ENCODE assay signal across 14 cellular contexts in the genomic region with DNA sequence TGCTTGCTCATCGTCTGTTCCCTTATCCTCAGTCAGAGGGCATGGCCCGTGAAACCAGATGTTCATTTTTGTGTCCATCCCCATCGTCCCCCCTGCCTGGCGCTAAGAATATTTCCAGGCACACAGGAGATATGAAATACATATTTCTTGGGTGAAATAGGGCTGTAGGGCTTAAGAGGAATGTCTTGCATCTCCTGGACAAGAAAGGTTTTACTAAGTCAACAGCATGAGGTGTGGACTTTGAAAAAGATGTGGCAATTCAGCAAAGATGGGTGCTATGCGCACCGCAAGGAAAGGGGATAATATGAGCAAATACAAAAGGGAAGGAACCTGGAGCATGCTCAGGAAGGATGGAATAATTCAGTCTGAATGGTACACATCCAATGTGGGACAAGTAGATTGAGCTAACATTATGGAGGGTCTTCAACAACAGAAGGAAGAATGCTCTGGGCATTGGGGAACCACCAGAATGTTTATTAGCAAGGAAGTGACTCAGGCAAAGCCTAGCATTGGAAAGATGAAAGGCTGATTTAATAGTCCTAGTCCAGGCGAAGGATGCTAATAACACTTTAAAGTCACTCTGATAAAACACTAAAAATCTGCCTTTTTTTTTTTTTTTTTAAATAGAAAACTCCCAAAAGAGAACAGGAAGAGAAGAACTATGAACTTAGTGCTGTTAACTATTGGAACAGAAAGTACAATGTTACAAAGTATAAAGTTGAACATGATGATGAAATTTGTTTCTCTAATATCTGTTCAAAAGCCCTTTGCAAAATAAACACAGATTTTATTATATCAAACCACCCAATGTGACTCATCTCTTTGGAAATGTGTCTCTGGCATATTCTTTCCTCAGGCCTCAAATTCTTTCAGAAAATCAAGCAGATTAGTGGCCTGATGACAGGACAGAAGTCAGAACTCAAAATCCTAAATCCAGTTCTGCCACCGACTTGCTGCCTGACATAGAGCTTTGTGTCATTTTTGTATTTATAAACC.
DNase-seq lines count a peak whose midpoint lies in the region; ATAC-seq, FAIRE-seq and TF ChIP-seq lines count a peak whose summit lies in the region.
"Had no signal": no experiment of that assay in that cellular context is flagged by ENCODE, and none has a peak within 500 bp of the region (broad histone marks: within the 10 kb centered on the region; RNA-seq: fewer than 3 reads in every experiment).

No MANE protein-coding gene starts in this region.

- H3T11ph ChIP-seq in H9 (ENCODE audit: low read length), result no peak overlapping the region

- H3K14ac ChIP-seq in H9 (ENCODE audit: insufficient read depth, low read length), result no peak overlapping the region

- FAIRE-seq in HTR-8/SVneo (lab: Jason Lieb, UNC), result peak; percentile 54

- in situ Hi-C loops in brain microvascular endothelial cell (cut with HindIII; ENCODE audit: low pct_ligation_motif_present, low sequenced_read_pairs), result no loop called here

- no peak overlapping the region for H3K4me3 Mint-ChIP-seq in H9
- H3K4me3 Mint-ChIP-seq: activated CD8-positive, alpha-beta T cell treated with anti-CD3 and anti-CD28 coated beads, Interleukin-2, amount 10 ng/mL, durations not matched to agents 7 days and 5 days; natural killer cell had no signal

- no peak overlapping the region for H2BK120ac ChIP-seq in H9 (ENCODE audit: low read depth, low read length, poor library complexity, severe bottlenecking)

- TF ChIP-seq CTCF in brain microvascular endothelial cell (IDR thresholded peaks at IDR 0.05; ENCODE audit: low read depth, low read length, missing control alignments), result no peak
- no peak for TF ChIP-seq CTCF in hepatocyte (IDR thresholded peaks at IDR 0.05; ENCODE audit: poor library complexity)
- TF ChIP-seq CTCF in H9 (conservative IDR thresholded peaks at IDR 0.05), result no peak

- H2BK12ac ChIP-seq in H9 (ENCODE audit: insufficient read length, low read depth, low read length), result no peak overlapping the region

- no peaks in the 10 kb centered on the region for H3K27me3 Mint-ChIP-seq in H9 (ENCODE audit: low read depth)

- H2AK5ac ChIP-seq in H9 (ENCODE audit: insufficient read length, low read length), result no peak overlapping the region

- no peak overlapping the region for H3K9ac ChIP-seq in H9 (ENCODE audit: extremely low read depth, insufficient read length, low read length)

- H4K5ac ChIP-seq in H9 (ENCODE audit: insufficient read length, low read depth, low read length), result no peak overlapping the region

- H3K23me2 ChIP-seq in H9 (ENCODE audit: insufficient read length, low read depth, low read length, poor library complexity, severe bottlenecking), result no peaks in the 10 kb centered on the region

- H3K27me3 ChIP-seq in brain microvascular endothelial cell (replicated peaks), result no peaks in the 10 kb centered on the region
- no peaks in the 10 kb centered on the region for H3K27me3 ChIP-seq in hepatocyte
- no peaks in the 10 kb centered on the region for H3K27me3 ChIP-seq in H9 (ENCODE audit: insufficient read depth, low read length)

- no peak overlapping the region for H3K4ac ChIP-seq in H9 (ENCODE audit: low read depth, low read length)

- no peak for DNase-seq in HTR-8/SVneo (ENCODE audit: insufficient read length, low spot score)
- DNase-seq in brain microvascular endothelial cell, result peak; percentile 42
- DNase-seq in hepatocyte (ENCODE audit: low spot score), result peak; percentile 9
- DNase-seq in stromal cell of bone marrow (ENCODE audit: low read depth), result peak; percentile 57
- DNase-seq in H9, result no peak
- DNase-seq in NCI-H774 (lab: John Stamatoyannopoulos, UW), result no peak
- no peak for DNase-seq in NCI-H2171 treated with DMSO at 0.1 percent for 48 hours (lab: John Stamatoyannopoulos, UW)
- DNase-seq: activated CD8-positive, alpha-beta T cell treated with anti-CD3 and anti-CD28 coated beads, Interleukin-2, amount 10 ng/mL, durations not matched to agents 7 days and 5 days; head of caudate nucleus; Karpas-422; natural killer cell; NCI-H526; stimulated activated CD4-positive, alpha-beta T cell treated with anti-CD3 and anti-CD28 coated beads, Interleukin-4, amount 100 ng/mL, for 24 hours had no signal

- H3K4me2 ChIP-seq in hepatocyte (peak overlapping the region; percentile 21), H9 (ENCODE audit: insufficient read depth, insufficient read length, low read length) (no peak overlapping the region)

- H2BK5ac ChIP-seq in H9 (ENCODE audit: insufficient read length, low read length), result no peak overlapping the region

- H3K36me3 ChIP-seq in brain microvascular endothelial cell (replicated peaks) (no peaks in the 10 kb centered on the region), hepatocyte (replicated peaks; ENCODE audit: insufficient read depth, low read depth) (no peaks in the 10 kb centered on the region)

- H3K79me2 ChIP-seq in hepatocyte (peaks cover 22% of the 10 kb centered on the region), H9 (ENCODE audit: insufficient read depth, low read length) (no peaks in the 10 kb centered on the region)

- H3K9me3 ChIP-seq in hepatocyte (ENCODE audit: low read depth), result no peaks in the 10 kb centered on the region
- H3K9me3 ChIP-seq in H9 (ENCODE audit: control insufficient read depth, low read depth, low read length), result no peaks in the 10 kb centered on the region

- no peak for ATAC-seq in GM19463 (IDR thresholded peaks at IDR 0.05; ENCODE audit: unreplicated experiment)
- ATAC-seq: activated CD8-positive, alpha-beta T cell treated with anti-CD3 and anti-CD28 coated beads, Interleukin-2, amount 10 ng/mL, durations not matched to agents 7 days and 5 days; natural killer cell had no signal

- no peaks in the 10 kb centered on the region for H3K36me3 Mint-ChIP-seq in H9 (ENCODE audit: insufficient read depth in 1 of 3, low read depth in 3 of 3)
- H3K36me3 Mint-ChIP-seq: natural killer cell had no signal

- H2AFZ ChIP-seq in hepatocyte, result no peak overlapping the region
- H2AFZ ChIP-seq in H9 (ENCODE audit: low read length), result no peak overlapping the region

- H3K4me1 ChIP-seq in hepatocyte (ENCODE audit: insufficient read depth) (peaks cover 16% of the 10 kb centered on the region), H9 (ENCODE audit: insufficient read depth, low read length) (no peaks in the 10 kb centered on the region)

- H3K4me1 Mint-ChIP-seq in H9, result peaks cover 5 to 10% of the 10 kb centered on the region in 2 experiments; a peak in 3 of 4 replicates
- H3K4me1 Mint-ChIP-seq: natural killer cell had no signal

- no peak overlapping the region for H3K18ac ChIP-seq in H9 (ENCODE audit: insufficient read length, low read depth, low read length)

- no peak overlapping the region for H3K27ac Mint-ChIP-seq in H9
- H3K27ac Mint-ChIP-seq: activated CD8-positive, alpha-beta T cell treated with anti-CD3 and anti-CD28 coated beads, Interleukin-2, amount 10 ng/mL, durations not matched to agents 7 days and 5 days; natural killer cell had no signal

- H4K8ac ChIP-seq in H9 (replicated peaks; ENCODE audit: insufficient read length, low read depth, low read length), result no peak overlapping the region

- no peak overlapping the region for H4K91ac ChIP-seq in H9 (ENCODE audit: insufficient read length, low read depth, low read length)

- no peaks in the 10 kb centered on the region for H3K9me3 Mint-ChIP-seq in H9

- H2BK20ac ChIP-seq in H9 (ENCODE audit: low read depth, low read length, poor library complexity, severe bottlenecking), result no peak overlapping the region

- H3K9me2 ChIP-seq in hepatocyte (replicated peaks; ENCODE audit: insufficient read depth), result no peaks in the 10 kb centered on the region

- 76% methylated on average over 8 of the region's 8 CpGs for WGBS in hepatocyte (ENCODE audit: low lambda C conversion rate, missing lambda C conversion rate)
- no CpG with 5 or more reads among the region's 8 CpGs for WGBS in H9 (ENCODE audit: extremely low coverage, insufficient read length, low lambda C conversion rate)

- no peak overlapping the region for H3K56ac ChIP-seq in H9 (ENCODE audit: insufficient read length, low read depth, low read length)

- H3K23ac ChIP-seq in H9 (ENCODE audit: insufficient read length, low read depth, low read length), result no peak overlapping the region

- H3K79me1 ChIP-seq in H9 (ENCODE audit: insufficient read depth, low read depth, low read length, poor library complexity, severe bottlenecking), result no peaks in the 10 kb centered on the region

- H2BK15ac ChIP-seq in H9 (ENCODE audit: low read depth, low read length), result no peak overlapping the region

- H3K27ac ChIP-seq in brain microvascular endothelial cell, result peak overlapping the region; percentile 52
- H3K27ac ChIP-seq in hepatocyte, result peak overlapping the region; percentile 43
- H3K27ac ChIP-seq in H9 (ENCODE audit: insufficient read length, low read depth, low read length), result no peak overlapping the region

- H4K20me1 ChIP-seq in hepatocyte (ENCODE audit: insufficient read depth, poor library complexity, severe bottlenecking) (no peaks in the 10 kb centered on the region), H9 (ENCODE audit: control insufficient read depth, insufficient read depth, insufficient read length) (no peaks in the 10 kb centered on the region)

- H3K4me3 ChIP-seq in brain microvascular endothelial cell (ENCODE audit: low read depth, low read length) (no peak overlapping the region), hepatocyte (no peak overlapping the region)

Comparison
In these comparisons a context has a peak if more than half of its experiments do, and no peak if none do; other contexts are left out.
1. DNase-seq: peak in brain microvascular endothelial cell (single experiment), hepatocyte (single experiment) and stromal cell of bone marrow (single experiment); none in HTR-8/SVneo (single experiment), H9 (single experiment), NCI-H774 (single experiment) and NCI-H2171 treated with DMSO at 0.1 percent for 48 hours (single experiment).